31 cellular contexts compared by ENCODE assay signal in the genomic region with DNA sequence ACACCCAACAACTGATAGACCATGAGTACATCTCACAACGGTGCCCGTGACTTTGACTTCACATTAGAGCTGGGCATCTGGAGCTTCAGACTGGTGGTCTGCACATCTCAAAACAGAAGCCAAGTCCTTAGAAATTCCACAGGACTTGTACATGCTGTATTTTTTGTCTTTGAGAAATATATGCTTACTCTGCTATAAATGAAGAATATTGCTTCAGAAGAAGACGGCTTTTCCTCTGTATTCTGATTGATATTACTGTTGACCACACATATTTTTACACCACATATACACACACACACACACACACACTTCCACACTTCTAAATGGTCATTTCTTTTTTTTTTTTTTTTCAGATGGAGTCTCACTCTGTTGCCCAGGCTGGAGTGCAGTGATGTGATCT.
"Had no signal": no experiment of that assay in that cellular context is flagged by ENCODE, and none has a peak within 500 bp of the region (broad histone marks: within the 10 kb centered on the region; RNA-seq: fewer than 3 reads in every experiment).

No MANE protein-coding gene starts in this region.

- H3K27me3 ChIP-seq: ascending aorta, cardiac muscle cell had no signal

- H3K4me3 ChIP-seq: ascending aorta, cardiac muscle cell had no signal

- H3K9me3 ChIP-seq: ascending aorta had no signal

- H3K4me1 ChIP-seq: ascending aorta had no signal

- H3K27ac ChIP-seq: ascending aorta, cardiac muscle cell, VCaP had no signal

- DNase-seq: activated B cell treated with CpG ODN at 0.5 μM for 24 hours; activated CD4-positive, alpha-beta T cell treated with anti-CD3 and anti-CD28 coated beads for 36 hours; activated CD4-positive, alpha-beta T cell treated with anti-CD3 and anti-CD28 coated beads for 48 hours; activated CD4-positive, alpha-beta T cell treated with anti-CD3 and anti-CD28 coated beads, Interleukin-2, amount 10 ng/mL, durations not matched to agents 7 days and 5 days; activated CD4-positive, alpha-beta T cell treated with anti-CD3 and anti-CD28 coated beads, Interleukin-2, amount 50 U/mL, for 48 hours; activated CD4-positive, CD25-positive, alpha-beta regulatory T cell treated with anti-CD3 and anti-CD28 coated beads, Interleukin-2, amount 50 U/mL, for 72 hours; activated CD8-positive, alpha-beta memory T cell treated with anti-CD3 and anti-CD28 coated beads, Interleukin-2, amount 50 U/mL, for 4 hours; activated CD8-positive, alpha-beta T cell treated with anti-CD3 and anti-CD28 coated beads for 36 hours; activated effector memory CD4-positive, alpha-beta T cell treated with anti-CD3 and anti-CD28 coated beads, Interleukin-2, amount 50 U/mL, for 16 hours; activated gamma-delta T cell treated with Interleukin-2 at 50 U/mL for 16 hours; activated naive CD4-positive, alpha-beta T cell; activated naive CD4-positive, alpha-beta T cell treated with anti-CD3 and anti-CD28 coated beads, Interleukin-2, amount 10 ng/mL, durations not matched to agents 7 days and 5 days; activated naive CD8-positive, alpha-beta T cell treated with anti-CD3 and anti-CD28 coated beads, Interleukin-2, amount 10 ng/mL, durations not matched to agents 7 days and 5 days; activated naive CD8-positive, alpha-beta T cell treated with anti-CD3 and anti-CD28 coated beads, Interleukin-2, amount 50 U/mL, for 24 hours; activated T-cell treated with anti-CD3 and anti-CD28 coated beads for 4 hours; activated T-cell treated with anti-CD3 and anti-CD28 coated beads, Interleukin-2, amount 50 U/mL, for 1 hour; activated T-cell treated with anti-CD3 and anti-CD28 coated beads, Interleukin-2, amount 50 U/mL, for 4 hours; activated T-cell treated with anti-CD3 and anti-CD28 coated beads, Interleukin-2, amount 50 U/mL, for 72 hours; amygdala; anterior cingulate cortex; caudate nucleus; SW 1271; T-helper 1 cell; T-helper 2 cell; T-helper 9 cell had no signal

- ATAC-seq: activated CD4-positive, alpha-beta T cell treated with anti-CD3 and anti-CD28 coated beads for 36 hours; activated CD8-positive, alpha-beta T cell treated with anti-CD3 and anti-CD28 coated beads for 36 hours; activated naive CD8-positive, alpha-beta T cell treated with anti-CD3 and anti-CD28 coated beads, Interleukin-2, amount 50 U/mL, for 24 hours; activated T-cell treated with anti-CD3 and anti-CD28 coated beads, Interleukin-2, amount 50 U/mL, for 4 hours; activated T-cell treated with anti-CD3 and anti-CD28 coated beads, Interleukin-2, amount 50 U/mL, for 72 hours; activated T-helper 17 cell treated with anti-CD3 and anti-CD28 coated beads, Interleukin-2, amount 50 U/mL, for 72 hours had no signal

- FAIRE-seq: bronchial epithelial cell, TTC549 had no signal

- H3K36me3 ChIP-seq: ascending aorta, cardiac muscle cell had no signal
